11 cellular contexts compared by ENCODE assay signal in the genomic region with DNA sequence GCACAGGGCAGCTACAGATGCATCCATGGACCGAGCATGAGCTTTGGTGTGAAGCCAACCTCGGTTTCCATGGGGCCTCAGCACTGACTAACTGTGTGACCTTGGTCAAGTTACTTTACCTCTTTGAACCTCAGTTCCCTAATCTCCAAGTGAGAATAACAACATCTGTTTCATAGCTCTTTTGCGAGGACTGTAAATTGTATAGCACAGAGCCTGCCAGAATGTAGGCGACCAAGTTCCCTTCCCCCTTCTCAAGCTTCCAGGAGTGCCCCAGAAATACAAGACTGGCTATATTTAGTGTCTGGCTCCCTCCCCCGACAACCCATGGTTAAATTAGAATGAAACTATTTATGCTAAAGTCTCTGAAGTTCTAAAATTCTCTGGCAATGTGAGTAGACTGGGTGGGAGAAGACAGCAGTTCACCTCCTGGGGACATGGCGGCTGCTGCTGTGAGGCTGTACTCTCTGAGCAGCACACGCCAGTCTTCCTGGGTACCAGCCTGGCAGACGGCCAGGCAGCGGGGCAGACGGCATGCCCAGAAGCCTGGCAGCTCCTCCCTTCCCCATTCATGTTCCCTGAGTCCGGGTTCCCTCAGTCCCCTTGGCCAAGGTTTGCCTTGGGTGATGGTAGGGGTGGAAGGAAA. TPM values are rescaled to one million over a fixed set of nuclear protein-coding genes. Genes with fewer than 3 reads are reported as not detected.
DNase-seq lines count a peak whose midpoint lies in the region; ATAC-seq and TF ChIP-seq lines count a peak whose summit lies in the region.
"Had no signal": no experiment of that assay in that cellular context is flagged by ENCODE, and none has a peak within 500 bp of the region (broad histone marks: within the 10 kb centered on the region; RNA-seq: fewer than 3 reads in every experiment).

No MANE protein-coding gene starts in this region.

- H3K4me3 ChIP-seq in right atrium auricular region (no peak overlapping the region), mesenchymal stem cell (ENCODE audit: insufficient read depth in 1 of 2, low read depth in 1 of 2, low read length in 2 of 2) (no peak overlapping the region), aorta (ENCODE audit: low read length in 2 of 2) (no peak overlapping the region)
- H3K4me3 ChIP-seq: spleen had no signal

- H3K9me3 ChIP-seq in right atrium auricular region (no peaks in the 10 kb centered on the region), mesenchymal stem cell (ENCODE audit: control insufficient read depth, low read length) (no peaks in the 10 kb centered on the region), aorta (ENCODE audit: control insufficient read depth, low read length) (no peaks in the 10 kb centered on the region)
- H3K9me3 ChIP-seq: spleen had no signal

- H2BK5ac ChIP-seq in mesenchymal stem cell (ENCODE audit: low read depth, low read length, poor library complexity, severe bottlenecking): no peak overlapping the region

- no peaks in the 10 kb centered on the region for H3K9me3 Mint-ChIP-seq in natural killer cell treated with Interleukin-12 subunit alpha and Interleukin-12 subunit beta and Interleukin-15 and Interleukin-18, amount 100 ng/mL, for 72 hours
- H3K9me3 Mint-ChIP-seq: memory B cell had no signal

- H2AK5ac ChIP-seq in mesenchymal stem cell (ENCODE audit: low read length, severe bottlenecking): no peak overlapping the region

- intact Hi-C loops in Right ventricle myocardium inferior (cut with DNase I) (no loop called here), aorta (cut with DNase I) (no loop called here)

- DNase-seq in Right ventricle myocardium inferior (ENCODE audit: missing footprints) (peak; percentile 68), right atrium auricular region (ENCODE audit: low spot score) (no peak), astrocyte of the hippocampus (ENCODE audit: low read depth, low spot score) (peak; percentile 46), mesenchymal stem cell (no peak), aorta (peak; percentile 57 to 81)
- DNase-seq in stimulated activated CD4-positive, alpha-beta T cell treated with anti-CD3 and anti-CD28 coated beads, Interleukin-15, amount 100 ng/mL, for 24 hours: no peak
- DNase-seq in natural killer cell treated with Interleukin-12 subunit alpha and Interleukin-12 subunit beta and Interleukin-15 and Interleukin-18, amount 100 ng/mL, for 72 hours (ENCODE audit: low spot score): no peak
- no peak for DNase-seq in stimulated activated CD4-positive, alpha-beta T cell treated with anti-CD3 and anti-CD28 coated beads, Interleukin-4, amount 100 ng/mL, for 4 hours
- DNase-seq: NK-92 treated with Interleukin-12 subunit alpha and Interleukin-12 subunit beta, amount 100 ng/mL, for 24 hours; spleen had no signal

- WGBS in mesenchymal stem cell: 90% methylated on average over 9 of the region's 11 CpGs
- WGBS in aorta, 2 donors: 4 to 6% methylated on average over 11 of the region's 11 CpGs

- H3K4me3 Mint-ChIP-seq in natural killer cell treated with Interleukin-12 subunit alpha and Interleukin-12 subunit beta and Interleukin-15 and Interleukin-18, amount 100 ng/mL, for 72 hours: no peak overlapping the region
- H3K4me3 Mint-ChIP-seq: memory B cell had no signal

- no peak overlapping the region for H4K8ac ChIP-seq in mesenchymal stem cell (ENCODE audit: low read length)

- no peak overlapping the region for H3K27ac Mint-ChIP-seq in natural killer cell treated with Interleukin-12 subunit alpha and Interleukin-12 subunit beta and Interleukin-15 and Interleukin-18, amount 100 ng/mL, for 72 hours
- H3K27ac Mint-ChIP-seq: memory B cell had no signal

- peak overlapping the region; percentile 23 to 92 for H2BK12ac ChIP-seq in mesenchymal stem cell (ENCODE audit: low read length in 2 of 2)

- TF ChIP-seq CTCF in right atrium auricular region (IDR thresholded peaks at IDR 0.05): no peak

- H3K27me3 ChIP-seq in right atrium auricular region (no peaks in the 10 kb centered on the region), mesenchymal stem cell (ENCODE audit: control insufficient read depth in 1 of 2, insufficient read depth in 1 of 2, low read length in 2 of 2) (no peaks in the 10 kb centered on the region), aorta (ENCODE audit: control insufficient read depth in 1 of 2, insufficient read depth in 2 of 2, low read length in 1 of 2) (no peaks in the 10 kb centered on the region)
- H3K27me3 ChIP-seq: spleen had no signal

- H3K27ac ChIP-seq in right atrium auricular region (no peak overlapping the region), mesenchymal stem cell (ENCODE audit: low read length, poor library complexity, severe bottlenecking) (no peak overlapping the region), aorta (ENCODE audit: low read depth in 1 of 2, low read length in 2 of 2) (peak overlapping the region in 1 of 2 donors; percentile 36)

- H3K4me2 ChIP-seq in mesenchymal stem cell (ENCODE audit: low read length, poor library complexity, severe bottlenecking): no peak overlapping the region

- no peak overlapping the region for H3K23ac ChIP-seq in mesenchymal stem cell (ENCODE audit: low read length in 2 of 2)

- no peak overlapping the region for H2BK120ac ChIP-seq in mesenchymal stem cell (ENCODE audit: low read depth, low read length)

- H3K4ac ChIP-seq in mesenchymal stem cell (ENCODE audit: low read depth in 1 of 2, low read length in 2 of 2): no peak overlapping the region

- H3K4me1 Mint-ChIP-seq in natural killer cell treated with Interleukin-12 subunit alpha and Interleukin-12 subunit beta and Interleukin-15 and Interleukin-18, amount 100 ng/mL, for 72 hours (ENCODE audit: low read depth in 2 of 2): peaks cover 13 to 15% of the 10 kb centered on the region in 2 donors

- no peak overlapping the region for H2AFZ ChIP-seq in mesenchymal stem cell (ENCODE audit: low read depth, low read length)

- peak overlapping the region; percentile 26 for H2BK15ac ChIP-seq in mesenchymal stem cell (ENCODE audit: low read depth, poor library complexity, severe bottlenecking)

- H4K91ac ChIP-seq in mesenchymal stem cell (ENCODE audit: low read length): peak overlapping the region; percentile 82

- no peaks in the 10 kb centered on the region for H3K36me3 Mint-ChIP-seq in natural killer cell treated with Interleukin-12 subunit alpha and Interleukin-12 subunit beta and Interleukin-15 and Interleukin-18, amount 100 ng/mL, for 72 hours
- H3K36me3 Mint-ChIP-seq: memory B cell had no signal

- peak overlapping the region in 1 of 2 experiments; percentile 2 for H3K14ac ChIP-seq in mesenchymal stem cell (ENCODE audit: low read length in 2 of 2)

- H3K18ac ChIP-seq in mesenchymal stem cell (ENCODE audit: low read depth in 1 of 2, low read length in 2 of 2): peak overlapping the region; percentile 35 to 77

- H3K27me3 Mint-ChIP-seq in natural killer cell treated with Interleukin-12 subunit alpha and Interleukin-12 subunit beta and Interleukin-15 and Interleukin-18, amount 100 ng/mL, for 72 hours: no peaks in the 10 kb centered on the region

- no peaks in the 10 kb centered on the region for H3K79me1 ChIP-seq in mesenchymal stem cell (replicated peaks; ENCODE audit: low read length, poor library complexity, severe bottlenecking)

- ATAC-seq in Right ventricle myocardium inferior (peak; percentile 76), aorta (ENCODE audit: low FRiP score) (peak; percentile 73)
- no peak for ATAC-seq in natural killer cell treated with Interleukin-12 subunit alpha and Interleukin-12 subunit beta and Interleukin-15 and Interleukin-18, amount 100 ng/mL, for 72 hours

- H3K36me3 ChIP-seq in right atrium auricular region: no peaks in the 10 kb centered on the region
- H3K36me3 ChIP-seq in mesenchymal stem cell (ENCODE audit: control insufficient read depth in 1 of 2, insufficient read depth in 2 of 2, low read depth in 1 of 2, low read length in 2 of 2): no peaks in the 10 kb centered on the region
- no peaks in the 10 kb centered on the region for H3K36me3 ChIP-seq in aorta (ENCODE audit: control insufficient read depth in 1 of 2, insufficient read depth in 2 of 2, low read length in 1 of 2)
- H3K36me3 ChIP-seq: spleen had no signal

- H3K9ac ChIP-seq in mesenchymal stem cell (ENCODE audit: low read length): no peak overlapping the region

- H3K4me1 ChIP-seq in right atrium auricular region: peaks cover 0 to 10% of the 10 kb centered on the region in 2 donors
- H3K4me1 ChIP-seq in mesenchymal stem cell (ENCODE audit: control insufficient read depth, insufficient read depth, low read depth, low read length): no peaks in the 10 kb centered on the region
- H3K4me1 ChIP-seq in aorta (ENCODE audit: control insufficient read depth in 1 of 2, insufficient read depth in 2 of 2, low read length in 2 of 2): no peaks in the 10 kb centered on the region

RNA-seq across cellular contexts. Expression of a gene that starts 22.0 kb away (rescaled TPM):
- total RNA-seq in Right ventricle myocardium inferior: 280 TPM
- total RNA-seq in right atrium auricular region: 100 to 1,000 TPM; 261 to 325 TPM
- polyA plus RNA-seq in mesenchymal stem cell (2013, experiment 1 of 2): 426 TPM
- 426 TPM for polyA plus RNA-seq in mesenchymal stem cell (2013, experiment 2 of 2)
- total RNA-seq in aorta: 100 to 1,000 TPM; 249 to 277 TPM
- polyA plus RNA-seq in aorta: 100 to 1,000 TPM; 114 to 139 TPM
- total RNA-seq in natural killer cell treated with Interleukin-12 subunit alpha and Interleukin-12 subunit beta and Interleukin-15 and Interleukin-18, amount 100 ng/mL, for 72 hours: 100 to 1,000 TPM; 200 to 265 TPM

Comparison
In these comparisons a context has a peak if more than half of its experiments do, and no peak if none do; other contexts are left out.
1. DNase-seq: peak in Right ventricle myocardium inferior (single experiment), astrocyte of the hippocampus (single experiment) and aorta (2 of 2); none in right atrium auricular region (single experiment), mesenchymal stem cell (single experiment), stimulated activated CD4-positive, alpha-beta T cell treated with anti-CD3 and anti-CD28 coated beads, Interleukin-15, amount 100 ng/mL, for 24 hours (single experiment), natural killer cell treated with Interleukin-12 subunit alpha and Interleukin-12 subunit beta and Interleukin-15 and Interleukin-18, amount 100 ng/mL, for 72 hours (single experiment) and stimulated activated CD4-positive, alpha-beta T cell treated with anti-CD3 and anti-CD28 coated beads, Interleukin-4, amount 100 ng/mL, for 4 hours (0 of 2).
2. ATAC-seq: peak in Right ventricle myocardium inferior (single experiment) and aorta (single experiment); none in natural killer cell treated with Interleukin-12 subunit alpha and Interleukin-12 subunit beta and Interleukin-15 and Interleukin-18, amount 100 ng/mL, for 72 hours (0 of 2).